Comparison of ENCODE assay signal across 1 cellular context in the genomic region with DNA sequence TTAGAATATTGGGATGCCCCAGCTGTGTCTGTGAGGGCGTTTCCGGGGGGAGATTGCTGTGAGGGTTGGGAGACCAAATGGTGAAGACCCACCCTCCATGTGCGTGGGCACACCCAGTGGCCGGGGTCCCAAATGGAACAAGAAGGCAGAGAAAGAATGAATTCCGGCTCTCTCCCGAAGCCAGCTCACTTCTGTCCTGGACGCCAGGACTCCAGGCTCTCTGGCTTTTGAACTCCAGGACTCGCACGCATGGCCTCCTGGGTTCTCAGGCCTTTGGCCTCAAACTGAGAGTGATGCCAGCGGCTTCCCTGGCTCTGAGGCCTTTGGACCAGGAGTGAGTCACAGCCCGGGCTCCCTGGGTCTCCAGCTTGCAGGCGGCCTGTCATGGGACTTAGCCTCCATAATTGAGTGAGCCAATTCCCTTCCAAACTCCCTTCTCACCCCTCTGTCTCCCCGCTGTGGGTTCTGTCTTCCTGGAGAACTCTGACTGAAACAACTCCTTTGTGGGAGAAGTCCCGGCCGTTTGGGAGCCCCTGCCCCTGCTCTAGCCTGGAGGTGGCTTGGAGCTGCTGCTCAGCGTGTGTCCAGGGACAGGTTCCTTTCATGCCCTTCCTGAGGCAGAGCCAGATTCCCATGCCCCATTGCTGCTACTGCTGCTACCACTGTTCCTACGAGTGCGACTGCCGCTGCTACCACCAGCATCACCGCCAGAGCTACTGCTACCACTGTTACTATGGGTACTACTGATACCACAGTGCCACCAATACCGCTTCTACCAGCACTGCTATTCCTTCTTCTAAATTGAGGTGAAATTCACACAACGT.
TF ChIP-seq lines count a peak whose summit lies in the region.

No MANE protein-coding gene starts in this region.

TF ChIP-seq in HepG2, 621 proteins besides CTCF, POLR2A, EP300 and RAD21 (continued from another document and continues in another):
- TF ChIP-seq ZNF770 (CRISPR knock-in tag; IDR thresholded peaks at IDR 0.05) (no peak), HOXA5 (CRISPR knock-in tag; IDR thresholded peaks at IDR 0.05) (no peak), MYNN (CRISPR knock-in tag; IDR thresholded peaks at IDR 0.05; ENCODE audit: low read depth) (no peak), ZFP36L1 (CRISPR knock-in tag; IDR thresholded peaks at IDR 0.05) (peak; percentile 57; the same call in 1 of the 2 replicates), KLF15 (CRISPR knock-in tag; IDR thresholded peaks at IDR 0.05; ENCODE audit: borderline replicate concordance) (no peak), YY1 (IDR thresholded peaks at IDR 0.05; ENCODE audit: insufficient read depth, insufficient replicate concordance, low read depth, low read length) (peak; percentile 58), ZNF274 (CRISPR knock-in tag; IDR thresholded peaks at IDR 0.05) (0 out of 2 replicates have a peak, but pooled peaks have one; percentile 18), LCORL (IDR thresholded peaks at IDR 0.05) (no peak), LCORL (CRISPR knock-in tag; IDR thresholded peaks at IDR 0.05) (peak; percentile 94), CSRNP2 (CRISPR knock-in tag; conservative IDR thresholded peaks at IDR 0.05; ENCODE audit: low read depth) (no peak), SMAD1 (CRISPR knock-in tag; IDR thresholded peaks at IDR 0.05; ENCODE audit: borderline replicate concordance, low read depth) (no peak), ZBTB20 (CRISPR knock-in tag; IDR thresholded peaks at IDR 0.05; ENCODE audit: borderline replicate concordance, low read depth) (peak; percentile 17; the same call in 1 of the 2 replicates), MIER3 (CRISPR knock-in tag; IDR thresholded peaks at IDR 0.05; ENCODE audit: borderline replicate concordance) (0 out of 2 replicates have a peak, but pooled peaks have one; percentile 61), HDAC2 (CRISPR knock-in tag; IDR thresholded peaks at IDR 0.05) (peak; percentile 52; the same call in 1 of the 2 replicates), GMEB1 (CRISPR knock-in tag; IDR thresholded peaks at IDR 0.05; ENCODE audit: borderline replicate concordance) (no peak), MED1 (CRISPR knock-in tag; IDR thresholded peaks at IDR 0.05) (0 out of 2 replicates have a peak, but pooled peaks have one; percentile 34), ZNF672 (CRISPR knock-in tag; IDR thresholded peaks at IDR 0.05) (no peak), KLF13 (CRISPR knock-in tag; IDR thresholded peaks at IDR 0.05) (no peak), GATAD2A (CRISPR knock-in tag; IDR thresholded peaks at IDR 0.05) (peak; percentile 49; the same call in 1 of the 2 replicates), MTA1 (CRISPR knock-in tag; IDR thresholded peaks at IDR 0.05; ENCODE audit: borderline replicate concordance) (no peak), ZSCAN31 (CRISPR knock-in tag; IDR thresholded peaks at IDR 0.05; ENCODE audit: low read depth) (no peak), NFRKB (IDR thresholded peaks at IDR 0.05) (no peak), MIXL1 (CRISPR knock-in tag; IDR thresholded peaks at IDR 0.05) (0 out of 2 replicates have a peak, but pooled peaks have one; percentile 24), MTERF4 (CRISPR knock-in tag; IDR thresholded peaks at IDR 0.05) (peak; percentile 67; the same call in 1 of the 2 replicates), ZNF33B (CRISPR knock-in tag; IDR thresholded peaks at IDR 0.05) (0 out of 2 replicates have a peak, but pooled peaks have one; percentile 41), SRF (IDR thresholded peaks at IDR 0.05; ENCODE audit: low read depth, low read length) (no peak), XRCC5 (optimal IDR thresholded peaks at IDR 0.05; ENCODE audit: low read length) (peak; percentile 68), HNF1B (CRISPR knock-in tag; IDR thresholded peaks at IDR 0.05) (peak; percentile 62; the same call in 1 of the 2 replicates), ERF (CRISPR knock-in tag; IDR thresholded peaks at IDR 0.05) (peak; percentile 65; the same call in 1 of the 2 replicates), ZMYM3 (CRISPR knock-in tag; IDR thresholded peaks at IDR 0.05) (peak; percentile 57; the same call in 1 of the 2 replicates), ZFX (CRISPR knock-in tag; IDR thresholded peaks at IDR 0.05; ENCODE audit: low read depth) (peak; percentile 81), RNF2 (conservative IDR thresholded peaks at IDR 0.05; ENCODE audit: low read depth) (0 out of 2 replicates have a peak, but pooled peaks have one; percentile 56), SMAD9 (CRISPR knock-in tag; IDR thresholded peaks at IDR 0.05) (no peak), GABPB1 (CRISPR knock-in tag; IDR thresholded peaks at IDR 0.05) (0 out of 2 replicates have a peak, but pooled peaks have one; percentile 22)
- TF ChIP-seq, protein P1, sequence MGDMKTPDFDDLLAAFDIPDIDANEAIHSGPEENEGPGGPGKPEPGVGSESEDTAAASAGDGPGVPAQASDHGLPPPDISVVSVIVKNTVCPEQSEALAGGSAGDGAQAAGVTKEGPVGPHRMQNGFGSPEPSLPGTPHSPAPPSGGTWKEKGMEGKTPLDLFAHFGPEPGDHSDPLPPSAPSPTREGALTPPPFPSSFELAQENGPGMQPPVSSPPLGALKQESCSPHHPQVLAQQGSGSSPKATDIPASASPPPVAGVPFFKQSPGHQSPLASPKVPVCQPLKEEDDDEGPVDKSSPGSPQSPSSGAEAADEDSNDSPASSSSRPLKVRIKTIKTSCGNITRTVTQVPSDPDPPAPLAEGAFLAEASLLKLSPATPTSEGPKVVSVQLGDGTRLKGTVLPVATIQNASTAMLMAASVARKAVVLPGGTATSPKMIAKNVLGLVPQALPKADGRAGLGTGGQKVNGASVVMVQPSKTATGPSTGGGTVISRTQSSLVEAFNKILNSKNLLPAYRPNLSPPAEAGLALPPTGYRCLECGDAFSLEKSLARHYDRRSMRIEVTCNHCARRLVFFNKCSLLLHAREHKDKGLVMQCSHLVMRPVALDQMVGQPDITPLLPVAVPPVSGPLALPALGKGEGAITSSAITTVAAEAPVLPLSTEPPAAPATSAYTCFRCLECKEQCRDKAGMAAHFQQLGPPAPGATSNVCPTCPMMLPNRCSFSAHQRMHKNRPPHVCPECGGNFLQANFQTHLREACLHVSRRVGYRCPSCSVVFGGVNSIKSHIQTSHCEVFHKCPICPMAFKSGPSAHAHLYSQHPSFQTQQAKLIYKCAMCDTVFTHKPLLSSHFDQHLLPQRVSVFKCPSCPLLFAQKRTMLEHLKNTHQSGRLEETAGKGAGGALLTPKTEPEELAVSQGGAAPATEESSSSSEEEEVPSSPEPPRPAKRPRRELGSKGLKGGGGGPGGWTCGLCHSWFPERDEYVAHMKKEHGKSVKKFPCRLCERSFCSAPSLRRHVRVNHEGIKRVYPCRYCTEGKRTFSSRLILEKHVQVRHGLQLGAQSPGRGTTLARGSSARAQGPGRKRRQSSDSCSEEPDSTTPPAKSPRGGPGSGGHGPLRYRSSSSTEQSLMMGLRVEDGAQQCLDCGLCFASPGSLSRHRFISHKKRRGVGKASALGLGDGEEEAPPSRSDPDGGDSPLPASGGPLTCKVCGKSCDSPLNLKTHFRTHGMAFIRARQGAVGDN (CRISPR knock-in tag; IDR thresholded peaks at IDR 0.05) = peak; percentile 92
- TF ChIP-seq, protein P2, sequence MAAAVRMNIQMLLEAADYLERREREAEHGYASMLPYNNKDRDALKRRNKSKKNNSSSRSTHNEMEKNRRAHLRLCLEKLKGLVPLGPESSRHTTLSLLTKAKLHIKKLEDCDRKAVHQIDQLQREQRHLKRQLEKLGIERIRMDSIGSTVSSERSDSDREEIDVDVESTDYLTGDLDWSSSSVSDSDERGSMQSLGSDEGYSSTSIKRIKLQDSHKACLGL (CRISPR knock-in tag; IDR thresholded peaks at IDR 0.05) = peak; percentile 47; the same call in 1 of the 2 replicates
- TF ChIP-seq, protein P3, sequence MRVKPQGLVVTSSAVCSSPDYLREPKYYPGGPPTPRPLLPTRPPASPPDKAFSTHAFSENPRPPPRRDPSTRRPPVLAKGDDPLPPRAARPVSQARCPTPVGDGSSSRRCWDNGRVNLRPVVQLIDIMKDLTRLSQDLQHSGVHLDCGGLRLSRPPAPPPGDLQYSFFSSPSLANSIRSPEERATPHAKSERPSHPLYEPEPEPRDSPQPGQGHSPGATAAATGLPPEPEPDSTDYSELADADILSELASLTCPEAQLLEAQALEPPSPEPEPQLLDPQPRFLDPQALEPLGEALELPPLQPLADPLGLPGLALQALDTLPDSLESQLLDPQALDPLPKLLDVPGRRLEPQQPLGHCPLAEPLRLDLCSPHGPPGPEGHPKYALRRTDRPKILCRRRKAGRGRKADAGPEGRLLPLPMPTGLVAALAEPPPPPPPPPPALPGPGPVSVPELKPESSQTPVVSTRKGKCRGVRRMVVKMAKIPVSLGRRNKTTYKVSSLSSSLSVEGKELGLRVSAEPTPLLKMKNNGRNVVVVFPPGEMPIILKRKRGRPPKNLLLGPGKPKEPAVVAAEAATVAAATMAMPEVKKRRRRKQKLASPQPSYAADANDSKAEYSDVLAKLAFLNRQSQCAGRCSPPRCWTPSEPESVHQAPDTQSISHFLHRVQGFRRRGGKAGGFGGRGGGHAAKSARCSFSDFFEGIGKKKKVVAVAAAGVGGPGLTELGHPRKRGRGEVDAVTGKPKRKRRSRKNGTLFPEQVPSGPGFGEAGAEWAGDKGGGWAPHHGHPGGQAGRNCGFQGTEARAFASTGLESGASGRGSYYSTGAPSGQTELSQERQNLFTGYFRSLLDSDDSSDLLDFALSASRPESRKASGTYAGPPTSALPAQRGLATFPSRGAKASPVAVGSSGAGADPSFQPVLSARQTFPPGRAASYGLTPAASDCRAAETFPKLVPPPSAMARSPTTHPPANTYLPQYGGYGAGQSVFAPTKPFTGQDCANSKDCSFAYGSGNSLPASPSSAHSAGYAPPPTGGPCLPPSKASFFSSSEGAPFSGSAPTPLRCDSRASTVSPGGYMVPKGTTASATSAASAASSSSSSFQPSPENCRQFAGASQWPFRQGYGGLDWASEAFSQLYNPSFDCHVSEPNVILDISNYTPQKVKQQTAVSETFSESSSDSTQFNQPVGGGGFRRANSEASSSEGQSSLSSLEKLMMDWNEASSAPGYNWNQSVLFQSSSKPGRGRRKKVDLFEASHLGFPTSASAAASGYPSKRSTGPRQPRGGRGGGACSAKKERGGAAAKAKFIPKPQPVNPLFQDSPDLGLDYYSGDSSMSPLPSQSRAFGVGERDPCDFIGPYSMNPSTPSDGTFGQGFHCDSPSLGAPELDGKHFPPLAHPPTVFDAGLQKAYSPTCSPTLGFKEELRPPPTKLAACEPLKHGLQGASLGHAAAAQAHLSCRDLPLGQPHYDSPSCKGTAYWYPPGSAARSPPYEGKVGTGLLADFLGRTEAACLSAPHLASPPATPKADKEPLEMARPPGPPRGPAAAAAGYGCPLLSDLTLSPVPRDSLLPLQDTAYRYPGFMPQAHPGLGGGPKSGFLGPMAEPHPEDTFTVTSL (CRISPR knock-in tag; IDR thresholded peaks at IDR 0.05; ENCODE audit: borderline replicate concordance) = no peak
- TF ChIP-seq, protein P4, sequence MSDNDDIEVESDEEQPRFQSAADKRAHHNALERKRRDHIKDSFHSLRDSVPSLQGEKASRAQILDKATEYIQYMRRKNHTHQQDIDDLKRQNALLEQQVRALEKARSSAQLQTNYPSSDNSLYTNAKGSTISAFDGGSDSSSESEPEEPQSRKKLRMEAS (IDR thresholded peaks at IDR 0.05) = peak; percentile 62
